ENCODE assay signal across 8 cellular contexts in the genomic region with DNA sequence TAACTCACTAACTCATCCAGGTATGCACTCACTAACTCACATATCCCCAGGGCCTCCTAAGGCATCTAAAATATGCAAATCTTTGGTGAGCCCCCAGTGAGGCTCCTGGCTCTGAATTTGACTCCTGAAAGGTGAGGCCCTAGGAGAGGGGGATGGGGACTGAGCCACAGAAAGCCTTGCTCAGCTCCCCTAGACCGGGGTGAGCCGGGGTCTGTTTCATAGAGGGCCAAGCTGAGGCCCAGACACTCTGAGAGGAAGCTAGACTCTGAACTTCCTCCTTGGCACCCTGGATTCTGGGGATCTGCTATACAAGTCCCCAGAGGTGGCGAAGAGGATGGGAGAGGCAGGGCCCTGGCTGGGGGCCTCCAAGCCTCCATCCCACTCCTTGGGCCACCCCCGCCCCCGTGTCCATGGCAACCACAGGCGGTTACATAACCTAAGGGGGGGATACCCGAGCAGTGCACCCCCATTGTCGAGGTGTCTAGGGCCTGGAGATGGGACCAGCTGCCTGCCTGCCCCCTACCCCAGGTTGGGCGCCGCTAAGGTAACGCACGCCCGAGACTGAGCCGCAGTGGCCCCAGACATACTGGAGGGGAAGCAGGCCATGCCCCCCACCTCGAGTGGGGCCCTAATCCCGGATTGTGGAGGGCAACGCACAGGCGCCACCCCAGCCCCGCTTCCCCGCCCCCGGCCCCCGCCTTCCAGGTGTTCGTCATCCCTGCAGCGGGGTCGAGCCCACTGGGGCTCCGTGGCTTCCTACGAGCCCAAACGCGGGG. TPM values are rescaled to one million over a fixed set of nuclear protein-coding genes. Genes with fewer than 3 reads are reported as not detected.
DNase-seq lines count a peak whose midpoint lies in the region; ATAC-seq and TF ChIP-seq lines count a peak whose summit lies in the region.

No MANE protein-coding gene starts in this region.

- H3K4me3 Mint-ChIP-seq in CD4-positive, alpha-beta memory T cell = peak overlapping the region; percentile 53 to 91 (median 74)

- H3K27me3 ChIP-seq in CD4-positive, alpha-beta memory T cell (ENCODE audit: insufficient read depth, low read length) = no peaks in the 10 kb centered on the region
- H3K27me3 ChIP-seq in MG63 (no peaks in the 10 kb centered on the region), ascending aorta (no peaks in the 10 kb centered on the region), left lung (no peaks in the 10 kb centered on the region), thymus (ENCODE audit: control insufficient read depth, insufficient read depth) (no peaks in the 10 kb centered on the region)

- H3K4me3 ChIP-seq in CD4-positive, alpha-beta memory T cell (ENCODE audit: low read length in 2 of 2) = peak overlapping the region in 1 of 2 donors; percentile 59
- H3K4me3 ChIP-seq in MG63 = peak overlapping the region; percentile 25
- H3K4me3 ChIP-seq in ascending aorta = peak overlapping the region; percentile 73 to 88
- peak overlapping the region; percentile 88 to 94 for H3K4me3 ChIP-seq in left lung
- H3K4me3 ChIP-seq in thymus (ENCODE audit: low read length) = peak overlapping the region; percentile 97

- peak overlapping the region; percentile 71 for H3K27ac ChIP-seq in CD4-positive, alpha-beta memory T cell (ENCODE audit: low read depth, low read length)
- H3K27ac ChIP-seq in ascending aorta (peak overlapping the region; percentile 78 to 81), left lung (peak overlapping the region; percentile 65 to 91), thymus (ENCODE audit: low read depth) (peak overlapping the region; percentile 73)

- H3K36me3 ChIP-seq in CD4-positive, alpha-beta memory T cell (ENCODE audit: insufficient read depth, low read length) = no peaks in the 10 kb centered on the region
- H3K36me3 ChIP-seq in MG63 = no peaks in the 10 kb centered on the region; the same call in 1 of the 2 replicates
- peaks cover 5% of the 10 kb centered on the region in 2 donors for H3K36me3 ChIP-seq in ascending aorta
- peaks cover 0 to 22% of the 10 kb centered on the region in 2 donors for H3K36me3 ChIP-seq in left lung
- H3K36me3 ChIP-seq in thymus (ENCODE audit: control insufficient read depth, insufficient read depth) = peaks cover 18% of the 10 kb centered on the region

- H3K4me1 Mint-ChIP-seq in CD4-positive, alpha-beta memory T cell = peaks cover 11 to 51% (median 29%) of the 10 kb centered on the region in 4 donors

- CTCF ChIA-PET in CD4-positive, alpha-beta memory T cell (lab: Charles Lee; ENCODE audit: partially characterized antibody) = interaction anchor here (1.4 kb wide), 1 partner anchor 10 kb away, joined by 9 read pairs; no protein-coding TSS in a partner anchor

- intact Hi-C loops in CD4-positive, alpha-beta memory T cell (cut with micrococcal nuclease) = no loop called here
- intact Hi-C loops in ascending aorta (cut with DNase I) = loop anchor here (5.0 kb wide), 1 partner anchor 55 kb away; a partner anchor contains a TSS
- intact Hi-C loops in left lung (cut with DNase I) = no loop called here

- H3K9me3 ChIP-seq in CD4-positive, alpha-beta memory T cell (ENCODE audit: control insufficient read depth in 1 of 2, low read length in 2 of 2) = peaks cover 0 to 4% of the 10 kb centered on the region in 2 donors
- H3K9me3 ChIP-seq in MG63 (no peaks in the 10 kb centered on the region), ascending aorta (no peaks in the 10 kb centered on the region), left lung (peaks cover 0 to 5% of the 10 kb centered on the region in 2 donors), thymus (ENCODE audit: control insufficient read depth) (no peaks in the 10 kb centered on the region)

- H3K27ac Mint-ChIP-seq in CD4-positive, alpha-beta memory T cell = peak overlapping the region in 6 of 7 donors; percentile 17 to 60 (median 37)

- 12% methylated on average over 29 of the region's 29 CpGs for WGBS in thymus

- peaks cover 42% of the 10 kb centered on the region for H3K4me1 ChIP-seq in CD4-positive, alpha-beta memory T cell (ENCODE audit: insufficient read depth, low read length)
- H3K4me1 ChIP-seq in ascending aorta = peaks cover 2 to 22% of the 10 kb centered on the region in 2 donors
- peaks cover 18 to 55% of the 10 kb centered on the region in 2 donors for H3K4me1 ChIP-seq in left lung
- peaks cover 20% of the 10 kb centered on the region for H3K4me1 ChIP-seq in thymus (ENCODE audit: control insufficient read depth, insufficient read depth, low read length)

- POLR2A ChIA-PET in CD4-positive, alpha-beta memory T cell (lab: Charles Lee; ENCODE audit: partially characterized antibody) = interaction anchor here (0.6 to 5.8 kb wide), 4 partner anchors 10 to 118 kb away, joined by 3 to 64 read pairs (median 4); a partner anchor contains a TSS

- no peak for ATAC-seq in left lung
- ATAC-seq in GM19397 (IDR thresholded peaks at IDR 0.05; ENCODE audit: unreplicated experiment) = no peak

- H3K27me3 Mint-ChIP-seq in CD4-positive, alpha-beta memory T cell = no peaks in the 10 kb centered on the region

- peaks cover 0 to 2% of the 10 kb centered on the region in 2 donors for H3K36me3 Mint-ChIP-seq in CD4-positive, alpha-beta memory T cell

- peak in 1 of 5 donors; percentile 60 for DNase-seq in CD4-positive, alpha-beta memory T cell
- no peak for DNase-seq in MG63
- DNase-seq in ascending aorta (ENCODE audit: low spot score in 2 of 2) = no peak
- DNase-seq in left lung = no peak
- DNase-seq in inferior parietal cortex (ENCODE audit: extremely low spot score) = no peak
- DNase-seq in A172 (ENCODE audit: low spot score) = no peak

- TF ChIP-seq CTCF in ascending aorta (IDR thresholded peaks at IDR 0.05) (no peak), left lung (IDR thresholded peaks at IDR 0.05) (no peak)

- peaks cover 0 to 2% (median 0%) of the 10 kb centered on the region in 8 donors for H3K9me3 Mint-ChIP-seq in CD4-positive, alpha-beta memory T cell

RNA-seq across cellular contexts. Expression of a gene that starts 0.6 kb away (rescaled TPM):
- 10 to 100 TPM in 1 of 2 experiments, 1 to 10 TPM in 1; 9.3 to 10.1 TPM for total RNA-seq in CD4-positive, alpha-beta memory T cell
- 1 to 10 TPM; 6.0 to 7.9 TPM for polyA plus RNA-seq in CD4-positive, alpha-beta memory T cell
- 1.3 TPM in 1 of 2 replicates, not detected in the other for total RNA-seq in MG63 (2014; rRNA removed; shearing (Covaris generic); ENCODE audit: low replicate concordance)
- total RNA-seq in ascending aorta (32.2 TPM), left lung (10 to 100 TPM; 16.9 to 17.1 TPM)
- polyA plus RNA-seq in thymus = 10.3 TPM
- 20.7 and 31.1 TPM in 2 replicates for total RNA-seq in A172 (2014; rRNA removed; shearing (Covaris generic))

RNA-seq across cellular contexts. Expression of a gene that starts 3.1 kb away (rescaled TPM):
- total RNA-seq in CD4-positive, alpha-beta memory T cell = 10 to 100 TPM; 69.4 to 74.1 TPM
- 100 to 1,000 TPM; 231 to 250 TPM for polyA plus RNA-seq in CD4-positive, alpha-beta memory T cell
- 17.2 and 26.2 TPM in 2 replicates for total RNA-seq in MG63 (2014; rRNA removed; shearing (Covaris generic); ENCODE audit: low replicate concordance)
- total RNA-seq in ascending aorta (98.9 TPM), left lung (10 to 100 TPM; 72.9 to 91.9 TPM)
- 123 TPM for polyA plus RNA-seq in thymus
- 79.1 and 183 TPM in 2 replicates for total RNA-seq in A172 (2014; rRNA removed; shearing (Covaris generic))

RNA-seq across cellular contexts. Expression of a gene that starts 6.8 kb away (rescaled TPM):
- total RNA-seq in CD4-positive, alpha-beta memory T cell = 10 to 100 TPM; 36.4 to 42.6 TPM
- polyA plus RNA-seq in CD4-positive, alpha-beta memory T cell = 10 to 100 TPM; 31.6 to 42.6 TPM
- 9.1 and 11.6 TPM in 2 replicates for total RNA-seq in MG63 (2014; rRNA removed; shearing (Covaris generic); ENCODE audit: low replicate concordance)
- total RNA-seq in ascending aorta = 15.8 TPM
- 10 to 100 TPM; 30.5 to 44.1 TPM for total RNA-seq in left lung
- 51.7 TPM for polyA plus RNA-seq in thymus
- total RNA-seq in A172 (2014; rRNA removed; shearing (Covaris generic)) = 89.1 and 104 TPM in 2 replicates

RNA-seq across cellular contexts. Expression of a gene that starts 20.9 kb away (rescaled TPM):
- 1 to 10 TPM; 2.8 to 5.1 TPM for total RNA-seq in CD4-positive, alpha-beta memory T cell
- under 1 TPM; 0.41 to 0.80 TPM for polyA plus RNA-seq in CD4-positive, alpha-beta memory T cell
- 0.10 and 0.46 TPM in 2 replicates for total RNA-seq in MG63 (2014; rRNA removed; shearing (Covaris generic); ENCODE audit: low replicate concordance)
- total RNA-seq in ascending aorta (not detected), left lung (under 1 TPM; 0.45 to 0.55 TPM)
- 0.64 TPM for polyA plus RNA-seq in thymus
- total RNA-seq in A172 (2014; rRNA removed; shearing (Covaris generic)) = 0.24 and 0.60 TPM in 2 replicates

RNA-seq across cellular contexts. Expression of a gene that starts 32.1 kb away (rescaled TPM):
- total RNA-seq in CD4-positive, alpha-beta memory T cell = 10 to 100 TPM; 17.7 to 21.5 TPM
- under 1 TPM in 1 of 2 donors, not detected in 1; 0.11 TPM for polyA plus RNA-seq in CD4-positive, alpha-beta memory T cell
- 1.4 and 3.6 TPM in 2 replicates for total RNA-seq in MG63 (2014; rRNA removed; shearing (Covaris generic); ENCODE audit: low replicate concordance)
- total RNA-seq in ascending aorta = 34.8 TPM
- total RNA-seq in left lung = 10 to 100 TPM; 18.0 to 21.0 TPM
- polyA plus RNA-seq in thymus = 13.5 TPM
- 4.2 and 5.1 TPM in 2 replicates for total RNA-seq in A172 (2014; rRNA removed; shearing (Covaris generic))
